ENCODE assay signal across 12 cellular contexts in genomic region chr16:70789927-70790447, GRCh38.
"Had no signal": no experiment of that assay in that cellular context is flagged by ENCODE, and none has a peak within 500 bp of the region (broad histone marks: within the 10 kb centered on the region; RNA-seq: fewer than 3 reads in every experiment).

No MANE protein-coding gene starts in this region.

- H3K27ac ChIP-seq: foreskin keratinocyte, pancreas, transverse colon had no signal

- H3K4me3 Mint-ChIP-seq: activated B cell treated with CpG ODN at 0.5 μM for 24 hours; activated T-helper 1 cell treated with anti-CD3 and anti-CD28 coated beads, Interleukin-12 subunit alpha, Interleukin-12 subunit beta, Interleukin-2, Interleukin-4 antibody, amounts not matched to agents 30 ng/mL and 10 ng/mL and 1 ng/mL, durations not matched to agents 14 hours and 24 hours and 36 hours; stimulated activated naive B cell treated with anti-CD40 and anti-IgM and Interleukin-4, amounts not matched to agents 10 μg/mL and 1 μg/mL and 100 μg/mL, for 72 hours had no signal

- H3K27me3 Mint-ChIP-seq: activated B cell treated with CpG ODN at 0.5 μM for 24 hours; stimulated activated naive B cell treated with anti-CD40 and anti-IgM and Interleukin-4, amounts not matched to agents 10 μg/mL and 1 μg/mL and 100 μg/mL, for 72 hours had no signal

- H3K9me3 Mint-ChIP-seq: activated B cell treated with CpG ODN at 0.5 μM for 24 hours; activated T-helper 1 cell treated with anti-CD3 and anti-CD28 coated beads, Interleukin-12 subunit alpha, Interleukin-12 subunit beta, Interleukin-2, Interleukin-4 antibody, amounts not matched to agents 30 ng/mL and 10 ng/mL and 1 ng/mL, durations not matched to agents 14 hours and 24 hours and 36 hours; stimulated activated naive B cell treated with anti-CD40 and anti-IgM and Interleukin-4, amounts not matched to agents 10 μg/mL and 1 μg/mL and 100 μg/mL, for 72 hours had no signal

- ATAC-seq: stimulated activated naive B cell treated with anti-CD40 and anti-IgM and Interleukin-4, amounts not matched to agents 10 μg/mL and 1 μg/mL and 100 μg/mL, for 72 hours had no signal

- H3K4me3 ChIP-seq: adrenal gland, pancreas, transverse colon had no signal

- DNase-seq: activated B cell treated with CpG ODN at 0.5 μM for 24 hours; activated CD4-positive, alpha-beta T cell treated with anti-CD3 and anti-CD28 coated beads for 48 hours; activated CD8-positive, alpha-beta memory T cell treated with anti-CD3 and anti-CD28 coated beads, Interleukin-2, amount 50 U/mL, for 48 hours; activated naive CD4-positive, alpha-beta T cell treated with Interleukin-2 at 50 U/mL for 16 hours; foreskin keratinocyte; stimulated activated CD4-positive, alpha-beta T cell treated with anti-CD3 and anti-CD28 coated beads, Interleukin-2, amount 100 ng/mL, for 48 hours; stimulated activated naive B cell treated with anti-CD40 and anti-IgM and Interleukin-4, amounts not matched to agents 10 μg/mL and 1 μg/mL and 100 μg/mL, for 72 hours had no signal

- H3K27me3 ChIP-seq: adrenal gland, foreskin keratinocyte, pancreas, transverse colon had no signal

- H3K9me3 ChIP-seq: adrenal gland, pancreas, transverse colon had no signal

- H3K27ac Mint-ChIP-seq: activated B cell treated with CpG ODN at 0.5 μM for 24 hours; activated T-helper 1 cell treated with anti-CD3 and anti-CD28 coated beads, Interleukin-12 subunit alpha, Interleukin-12 subunit beta, Interleukin-2, Interleukin-4 antibody, amounts not matched to agents 30 ng/mL and 10 ng/mL and 1 ng/mL, durations not matched to agents 14 hours and 24 hours and 36 hours; stimulated activated naive B cell treated with anti-CD40 and anti-IgM and Interleukin-4, amounts not matched to agents 10 μg/mL and 1 μg/mL and 100 μg/mL, for 72 hours had no signal

- FAIRE-seq: colon, pancreas had no signal

- H3K4me1 ChIP-seq: adrenal gland, foreskin keratinocyte, pancreas, transverse colon had no signal
